Comparison of ENCODE assay signal across 28 cellular contexts in the genomic region with DNA sequence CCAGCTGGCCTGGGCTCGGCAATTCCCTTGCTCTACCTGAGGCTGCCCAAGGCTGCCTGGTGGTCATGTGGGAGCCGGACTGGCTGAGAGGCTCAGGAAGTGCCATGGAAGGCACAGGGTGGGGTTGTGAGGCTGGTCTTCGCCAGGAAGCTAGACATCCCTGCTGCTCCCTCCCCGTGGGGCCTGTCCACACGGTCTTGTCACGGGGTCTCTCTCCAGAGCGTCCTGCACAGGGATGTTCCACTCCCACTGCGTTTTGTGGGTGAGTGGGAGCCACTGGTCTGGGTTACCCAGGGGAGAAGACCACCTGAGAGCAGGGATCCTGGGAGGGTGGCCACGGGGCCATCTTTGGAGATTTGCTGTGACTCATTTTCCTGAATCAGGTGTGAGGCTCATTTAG.
"Had no signal": no experiment of that assay in that cellular context is flagged by ENCODE, and none has a peak within 500 bp of the region (broad histone marks: within the 10 kb centered on the region; RNA-seq: fewer than 3 reads in every experiment).

No MANE protein-coding gene starts in this region.

- H3K9me3 ChIP-seq: stomach, suprapubic skin, testis, thoracic aorta, thyroid gland, tibial artery, transverse colon, upper lobe of right lung, uterus, vagina had no signal

- H3K27ac ChIP-seq: stomach, suprapubic skin, testis, thoracic aorta, tibial artery, tibial nerve, transverse colon, upper lobe of left lung, upper lobe of right lung, uterus, vagina had no signal

- H3K27me3 Mint-ChIP-seq: stimulated activated naive CD8-positive, alpha-beta T cell treated with anti-CD3 and anti-CD28 coated beads, Interleukin-15, Interleukin-2, amounts not matched to agents 100 ng/mL and 50 ng/mL, for 24 hours had no signal

- H3K4me1 ChIP-seq: suprapubic skin, tibial artery, tibial nerve, upper lobe of right lung, uterus, vagina had no signal

- DNase-seq: stimulated activated CD4-positive, alpha-beta T cell treated with anti-CD3 and anti-CD28 coated beads, Interleukin-2, amount 100 ng/mL, for 48 hours; stimulated activated CD4-positive, alpha-beta T cell treated with anti-CD3 and anti-CD28 coated beads, Interleukin-4, amount 100 ng/mL, for 1 hour; stimulated activated CD4-positive, alpha-beta T cell treated with anti-CD3 and anti-CD28 coated beads, Interleukin-4, amount 100 ng/mL, for 24 hours; stimulated activated CD4-positive, alpha-beta T cell treated with anti-CD3 and anti-CD28 coated beads, Interleukin-4, amount 100 ng/mL, for 4 hours; stimulated activated CD8-positive, alpha-beta memory T cell treated with anti-CD3 and anti-CD28 coated beads, Interleukin-4, amount 100 ng/mL, for 48 hours; stimulated activated naive B cell treated with anti-CD40 and anti-IgM and Interleukin-4, amounts not matched to agents 10 μg/mL and 1 μg/mL and 100 μg/mL, for 72 hours; stimulated activated naive CD4-positive, alpha-beta T cell; stimulated activated naive CD4-positive, alpha-beta T cell treated with Interleukin-2 at 50 U/mL for 16 hours; stimulated activated naive CD8-positive, alpha-beta T cell treated with anti-CD3 and anti-CD28 coated beads, Interleukin-15, amount 100 ng/mL, for 72 hours; stimulated activated naive CD8-positive, alpha-beta T cell treated with anti-CD3 and anti-CD28 coated beads, Interleukin-15, Interleukin-2, amounts not matched to agents 100 U/mL and 50 U/mL, for 24 hours; stomach; substantia nigra; testis; thyroid gland; tibial artery; transverse colon; upper lobe of left lung; upper lobe of right lung; uterus had no signal

- H3K4me1 Mint-ChIP-seq: stimulated activated memory B cell treated with anti-CD40 and anti-IgM and Interleukin-4, amounts not matched to agents 10 μg/mL and 1 μg/mL and 100 μg/mL, for 72 hours; stimulated activated naive B cell treated with anti-CD40 and anti-IgM and Interleukin-4, amounts not matched to agents 10 μg/mL and 1 μg/mL and 100 μg/mL, for 72 hours had no signal

- H3K27me3 ChIP-seq: stomach, suprapubic skin, testis, thyroid gland, tibial nerve, transverse colon, upper lobe of left lung, upper lobe of right lung, uterus, vagina had no signal

- FAIRE-seq: urothelium cell line had no signal

- H3K4me3 Mint-ChIP-seq: stimulated activated effector memory CD8-positive, alpha-beta T cell treated with anti-CD3 and anti-CD28 coated beads, Interleukin-12 subunit alpha, Interleukin-12 subunit beta, amount 100 ng/mL, for 72 hours; stimulated activated memory B cell treated with anti-CD40 and anti-IgM and Interleukin-4, amounts not matched to agents 10 μg/mL and 1 μg/mL and 100 μg/mL, for 72 hours; stimulated activated naive B cell treated with anti-CD40 and anti-IgM and Interleukin-4, amounts not matched to agents 10 μg/mL and 1 μg/mL and 100 μg/mL, for 72 hours; stimulated activated naive CD8-positive, alpha-beta T cell treated with anti-CD3 and anti-CD28 coated beads, Interleukin-15, amount 100 ng/mL, for 72 hours; stimulated activated naive CD8-positive, alpha-beta T cell treated with anti-CD3 and anti-CD28 coated beads, Interleukin-15, Interleukin-2, amounts not matched to agents 100 ng/mL and 50 ng/mL, for 24 hours; type B pancreatic cell had no signal

- H3K9me3 Mint-ChIP-seq: stimulated activated effector memory CD8-positive, alpha-beta T cell treated with anti-CD3 and anti-CD28 coated beads, Interleukin-12 subunit alpha, Interleukin-12 subunit beta, amount 100 ng/mL, for 72 hours; stimulated activated naive CD8-positive, alpha-beta T cell treated with anti-CD3 and anti-CD28 coated beads, Interleukin-15, amount 100 ng/mL, for 72 hours; stimulated activated naive CD8-positive, alpha-beta T cell treated with anti-CD3 and anti-CD28 coated beads, Interleukin-15, Interleukin-2, amounts not matched to agents 100 ng/mL and 50 ng/mL, for 24 hours had no signal

- H3K4me3 ChIP-seq: stomach, suprapubic skin, testis, thoracic aorta, thyroid gland, tibial artery, tibial nerve, transverse colon, upper lobe of left lung, upper lobe of right lung, uterus, vagina had no signal

- H3K36me3 ChIP-seq: stomach, suprapubic skin, thoracic aorta, thyroid gland, tibial artery, tibial nerve, transverse colon, upper lobe of left lung, upper lobe of right lung, uterus, vagina had no signal

- H3K27ac Mint-ChIP-seq: stimulated activated effector memory CD8-positive, alpha-beta T cell treated with anti-CD3 and anti-CD28 coated beads, Interleukin-12 subunit alpha, Interleukin-12 subunit beta, amount 100 ng/mL, for 72 hours; stimulated activated memory B cell treated with anti-CD40 and anti-IgM and Interleukin-4, amounts not matched to agents 10 μg/mL and 1 μg/mL and 100 μg/mL, for 72 hours; stimulated activated naive B cell treated with anti-CD40 and anti-IgM and Interleukin-4, amounts not matched to agents 10 μg/mL and 1 μg/mL and 100 μg/mL, for 72 hours; stimulated activated naive CD8-positive, alpha-beta T cell treated with anti-CD3 and anti-CD28 coated beads, Interleukin-15, Interleukin-2, amounts not matched to agents 100 ng/mL and 50 ng/mL, for 24 hours; type B pancreatic cell had no signal

- H3K36me3 Mint-ChIP-seq: stimulated activated effector memory CD8-positive, alpha-beta T cell treated with anti-CD3 and anti-CD28 coated beads, Interleukin-12 subunit alpha, Interleukin-12 subunit beta, amount 100 ng/mL, for 72 hours; stimulated activated memory B cell treated with anti-CD40 and anti-IgM and Interleukin-4, amounts not matched to agents 10 μg/mL and 1 μg/mL and 100 μg/mL, for 72 hours; stimulated activated naive B cell treated with anti-CD40 and anti-IgM and Interleukin-4, amounts not matched to agents 10 μg/mL and 1 μg/mL and 100 μg/mL, for 72 hours; type B pancreatic cell had no signal
